13 cellular contexts compared by ENCODE assay signal in genomic region chrX:1389993-1390285, GRCh38. TPM values are rescaled to one million over a fixed set of nuclear protein-coding genes. Genes with fewer than 3 reads are reported as not detected.
DNase-seq lines count a peak whose midpoint lies in the region; ATAC-seq, FAIRE-seq and TF ChIP-seq lines count a peak whose summit lies in the region.
"Had no signal": no experiment of that assay in that cellular context is flagged by ENCODE, and none has a peak within 500 bp of the region (broad histone marks: within the 10 kb centered on the region; RNA-seq: fewer than 3 reads in every experiment).

No MANE protein-coding gene starts in this region.

- no peak for DNase-seq in activated naive CD4-positive, alpha-beta T cell treated with anti-CD3 and anti-CD28 coated beads, Interleukin-2, amount 10 ng/mL, durations not matched to agents 7 days and 5 days
- no peak for DNase-seq in activated naive CD4-positive, alpha-beta T cell (lab: John Stamatoyannopoulos, UW)
- DNase-seq in WTC11 (ENCODE audit: low spot score) (no peak), immature natural killer cell (no peak), DMS153 treated with DMSO at 0.1 percent for 48 hours (lab: John Stamatoyannopoulos, UW; ENCODE audit: unreplicated experiment) (no peak), GM12892 (ENCODE audit: insufficient read length) (no peak)
- no peak for DNase-seq in stimulated activated naive B cell treated with anti-CD40 and anti-IgM and Interleukin-4, amounts not matched to agents 10 μg/mL and 1 μg/mL and 100 μg/mL, for 72 hours
- DNase-seq in stimulated activated CD4-positive, alpha-beta T cell treated with anti-CD3 and anti-CD28 coated beads, Interleukin-4, amount 100 ng/mL, for 4 hours = no peak
- DNase-seq: AML-193, KG1, NCI-H446 treated with DMSO at 0.1 percent for 48 hours had no signal

- peaks cover 51% of the 10 kb centered on the region for H3K36me3 Mint-ChIP-seq in activated naive CD4-positive, alpha-beta T cell treated with anti-CD3 and anti-CD28 coated beads, Interleukin-2, amount 10 ng/mL, durations not matched to agents 7 days and 5 days
- H3K36me3 Mint-ChIP-seq in WTC11 (peaks cover 59% of the 10 kb centered on the region), immature natural killer cell (peaks cover 8 to 23% (median 18%) of the 10 kb centered on the region in 3 donors)
- peaks cover 62 to 78% of the 10 kb centered on the region in 2 donors for H3K36me3 Mint-ChIP-seq in stimulated activated naive B cell treated with anti-CD40 and anti-IgM and Interleukin-4, amounts not matched to agents 10 μg/mL and 1 μg/mL and 100 μg/mL, for 72 hours

- no peak overlapping the region for H3K27ac Mint-ChIP-seq in activated naive CD4-positive, alpha-beta T cell treated with anti-CD3 and anti-CD28 coated beads, Interleukin-2, amount 10 ng/mL, durations not matched to agents 7 days and 5 days
- H3K27ac Mint-ChIP-seq in WTC11 = no peak overlapping the region
- H3K27ac Mint-ChIP-seq in immature natural killer cell = no peak overlapping the region
- H3K27ac Mint-ChIP-seq in stimulated activated naive B cell treated with anti-CD40 and anti-IgM and Interleukin-4, amounts not matched to agents 10 μg/mL and 1 μg/mL and 100 μg/mL, for 72 hours = peak overlapping the region; percentile 14

- no peaks in the 10 kb centered on the region for H3K9me3 Mint-ChIP-seq in activated naive CD4-positive, alpha-beta T cell treated with anti-CD3 and anti-CD28 coated beads, Interleukin-2, amount 10 ng/mL, durations not matched to agents 7 days and 5 days
- H3K9me3 Mint-ChIP-seq in WTC11 = no peaks in the 10 kb centered on the region
- no peaks in the 10 kb centered on the region for H3K9me3 Mint-ChIP-seq in immature natural killer cell
- no peaks in the 10 kb centered on the region for H3K9me3 Mint-ChIP-seq in stimulated activated naive B cell treated with anti-CD40 and anti-IgM and Interleukin-4, amounts not matched to agents 10 μg/mL and 1 μg/mL and 100 μg/mL, for 72 hours

- no peak for FAIRE-seq in GM12892 (lab: Jason Lieb, UNC)

- POLR2A ChIA-PET in WTC11 (lab: Charles Lee) = no interaction called here

- no peak for TF ChIP-seq POLR2A in GM12892 (IDR thresholded peaks at IDR 0.05; ENCODE audit: low read depth, low read length)

- ATAC-seq in WTC11 = no peak
- no peak for ATAC-seq in stimulated activated naive B cell treated with anti-CD40 and anti-IgM and Interleukin-4, amounts not matched to agents 10 μg/mL and 1 μg/mL and 100 μg/mL, for 72 hours (replicated peaks)

- CTCF ChIA-PET in activated naive CD4-positive, alpha-beta T cell treated with anti-CD3 and anti-CD28 coated beads, Interleukin-2, amount 10 ng/mL, durations not matched to agents 7 days and 5 days (lab: Charles Lee) = no interaction called here
- CTCF ChIA-PET in WTC11 (lab: Charles Lee) = no interaction called here

- peak overlapping the region; percentile 53 for H3K4me3 Mint-ChIP-seq in activated naive CD4-positive, alpha-beta T cell treated with anti-CD3 and anti-CD28 coated beads, Interleukin-2, amount 10 ng/mL, durations not matched to agents 7 days and 5 days
- H3K4me3 Mint-ChIP-seq in WTC11 (peak overlapping the region; percentile 93), immature natural killer cell (peak overlapping the region in 3 of 5 donors; percentile 58 to 65 (median 63))
- peak overlapping the region; percentile 67 to 69 for H3K4me3 Mint-ChIP-seq in stimulated activated naive B cell treated with anti-CD40 and anti-IgM and Interleukin-4, amounts not matched to agents 10 μg/mL and 1 μg/mL and 100 μg/mL, for 72 hours

- no peak for TF ChIP-seq CTCF in WTC11 (IDR thresholded peaks at IDR 0.05)

- H3K27me3 Mint-ChIP-seq in activated naive CD4-positive, alpha-beta T cell treated with anti-CD3 and anti-CD28 coated beads, Interleukin-2, amount 10 ng/mL, durations not matched to agents 7 days and 5 days = no peaks in the 10 kb centered on the region
- H3K27me3 Mint-ChIP-seq in WTC11 (ENCODE audit: low read depth) (no peaks in the 10 kb centered on the region), immature natural killer cell (ENCODE audit: low read depth in 3 of 3) (peaks cover 13 to 23% (median 15%) of the 10 kb centered on the region in 3 donors)
- no peaks in the 10 kb centered on the region for H3K27me3 Mint-ChIP-seq in stimulated activated naive B cell treated with anti-CD40 and anti-IgM and Interleukin-4, amounts not matched to agents 10 μg/mL and 1 μg/mL and 100 μg/mL, for 72 hours

- H3K4me1 Mint-ChIP-seq in activated naive CD4-positive, alpha-beta T cell treated with anti-CD3 and anti-CD28 coated beads, Interleukin-2, amount 10 ng/mL, durations not matched to agents 7 days and 5 days = peaks cover 54% of the 10 kb centered on the region
- peaks cover 42% of the 10 kb centered on the region for H3K4me1 Mint-ChIP-seq in WTC11
- H3K4me1 Mint-ChIP-seq in immature natural killer cell = peaks cover 38 to 39% of the 10 kb centered on the region in 2 donors
- peaks cover 36 to 67% of the 10 kb centered on the region in 2 donors for H3K4me1 Mint-ChIP-seq in stimulated activated naive B cell treated with anti-CD40 and anti-IgM and Interleukin-4, amounts not matched to agents 10 μg/mL and 1 μg/mL and 100 μg/mL, for 72 hours

TF ChIP-seq in WTC11, 78 proteins besides CTCF, POLR2A, EP300 and RAD21:
- no peak for TF ChIP-seq FOXK1 (CRISPR knock-in tag; IDR thresholded peaks at IDR 0.05)
- TF ChIP-seq SOX15 (CRISPR knock-in tag; IDR thresholded peaks at IDR 0.05) = no peak
- no peak for TF ChIP-seq FOXP1 (CRISPR knock-in tag; IDR thresholded peaks at IDR 0.05; ENCODE audit: borderline replicate concordance)
- no peak for TF ChIP-seq ATF3 (CRISPR knock-in tag; conservative IDR thresholded peaks at IDR 0.05)
- no peak for TF ChIP-seq ZNF232 (CRISPR knock-in tag; IDR thresholded peaks at IDR 0.05)
- no peak for TF ChIP-seq PRRX2 (CRISPR knock-in tag; IDR thresholded peaks at IDR 0.05)
- TF ChIP-seq ZNF138 (CRISPR knock-in tag; conservative IDR thresholded peaks at IDR 0.05) = no peak
- no peak for TF ChIP-seq SMAD3 (CRISPR knock-in tag; IDR thresholded peaks at IDR 0.05; ENCODE audit: borderline replicate concordance)
- no peak for TF ChIP-seq MAX (CRISPR knock-in tag; IDR thresholded peaks at IDR 0.05)
- TF ChIP-seq JAZF1 (CRISPR knock-in tag; IDR thresholded peaks at IDR 0.05) = no peak
- TF ChIP-seq NFE2L1 (CRISPR knock-in tag; IDR thresholded peaks at IDR 0.05) = no peak
- no peak for TF ChIP-seq USF2 (CRISPR knock-in tag; IDR thresholded peaks at IDR 0.05)
- TF ChIP-seq CDX4 (CRISPR knock-in tag; IDR thresholded peaks at IDR 0.05; ENCODE audit: borderline replicate concordance) = no peak

RNA-seq across cellular contexts. Expression of gene SLC25A6, which starts 2.0 kb away (rescaled TPM):
- total RNA-seq in WTC11 (2021) = 627 to 722 TPM (median 720 TPM) in 3 replicates
- polyA plus RNA-seq in immature natural killer cell = 100 to 1,000 TPM; 330 to 354 (median 347) TPM
- polyA plus RNA-seq in GM12892 (2012; ENCODE audit: missing spikeins) = 337 TPM

RNA-seq across cellular contexts. Expression of gene IL3RA, which starts 53.4 kb away (rescaled TPM):
- 0.26 to 0.48 TPM in 2 of 3 replicates, not detected in the other for total RNA-seq in WTC11 (2021)
- 1 to 10 TPM in 2 of 3 donors, under 1 TPM in 1; 0.79 to 5.0 (median 1.5) TPM for polyA plus RNA-seq in immature natural killer cell
- 15.4 TPM for polyA plus RNA-seq in GM12892 (2012; ENCODE audit: missing spikeins)
- total RNA-seq: epithelial cell of proximal tubule, myocyte had no signal
